17 cellular contexts compared by ENCODE assay signal in genomic region chr13:72144625-72145024, GRCh38.
A peak's percentile ranks its signal among the peaks of the same experiment; 100 is the strongest.
DNase-seq lines count a peak whose midpoint lies in the region; ATAC-seq, FAIRE-seq and TF ChIP-seq lines count a peak whose summit lies in the region.
"Had no signal": no experiment of that assay in that cellular context is flagged by ENCODE, and none has a peak within 500 bp of the region (broad histone marks: within the 10 kb centered on the region; RNA-seq: fewer than 3 reads in every experiment).

No MANE protein-coding gene starts in this region.

- H3K9me2 ChIP-seq in SK-N-SH: no peaks in the 10 kb centered on the region

- no peak for TF ChIP-seq EP300 in SK-N-SH (IDR thresholded peaks at IDR 0.05; ENCODE audit: borderline replicate concordance in 1 of 2, low read depth in 1 of 2, low read length in 1 of 2)

- no peak overlapping the region for H3K9ac ChIP-seq in SK-N-SH

- no peak for TF ChIP-seq RAD21 in SK-N-SH (IDR thresholded peaks at IDR 0.05; ENCODE audit: low read length)

- POLR2A ChIA-PET in SK-N-SH (lab: Yijun Ruan, JAX): no interaction called here

- no peak overlapping the region for H2AFZ ChIP-seq in SK-N-SH (ENCODE audit: low read depth)

- no peaks in the 10 kb centered on the region for H3K36me3 ChIP-seq in SK-N-SH (replicated peaks in 1 of 2; ENCODE audit: control insufficient read depth in 1 of 2, insufficient read depth in 2 of 2, low read length in 1 of 2)
- H3K36me3 ChIP-seq in bronchial epithelial cell (ENCODE audit: control insufficient read depth, insufficient read depth, low read length): no peaks in the 10 kb centered on the region

- H3K27ac ChIP-seq in SK-N-SH (ENCODE audit: low read depth in 2 of 2, low read length in 1 of 2): peak overlapping the region; percentile 29 to 66; a peak in 2 of 4 replicates
- H3K27ac ChIP-seq: 22Rv1 had no signal

- H3K9me3 ChIP-seq in SK-N-SH: no peaks in the 10 kb centered on the region

- no peaks in the 10 kb centered on the region for H3K27me3 ChIP-seq in SK-N-SH (ENCODE audit: insufficient read depth)
- no peaks in the 10 kb centered on the region for H3K27me3 ChIP-seq in bronchial epithelial cell (ENCODE audit: control insufficient read depth, insufficient read depth, low read length)

- FAIRE-seq in bronchial epithelial cell (lab: Jason Lieb, UNC): no peak
- FAIRE-seq: D721Med, GM12878 had no signal

- H3K4me1 ChIP-seq in SK-N-SH (ENCODE audit: control insufficient read depth in 1 of 2, insufficient read depth in 2 of 2, low read depth in 1 of 2, low read length in 1 of 2): peaks cover 0 to 14% of the 10 kb centered on the region in 2 experiments; a peak in 2 of 4 replicates

- TF ChIP-seq POLR2A in GM18505 (IDR thresholded peaks at IDR 0.05; ENCODE audit: borderline replicate concordance, extremely low read depth, insufficient read depth, insufficient read length): no peak

- DNase-seq in SK-N-SH: no peak
- peak; percentile 33 for DNase-seq in bronchial epithelial cell (ENCODE audit: low read depth)
- peak; percentile 33 for DNase-seq in iris pigment epithelial cell (ENCODE audit: low read depth)
- no peak for DNase-seq in GDM1 (lab: John Stamatoyannopoulos, UW)
- no peak for DNase-seq in stimulated activated CD4-positive, alpha-beta T cell treated with anti-CD3 and anti-CD28 coated beads, Interleukin-1b, Interleukin-23, amount 100 ng/mL, for 48 hours
- DNase-seq: CD8-positive, alpha-beta T cell; COR-L47; DMS153; DND-41; HCEC 1CT; HFFc6 had no signal

- H3K4me3 ChIP-seq in SK-N-SH (ENCODE audit: low read depth in 2 of 2, low read length in 1 of 2) (no peak overlapping the region), bronchial epithelial cell (ENCODE audit: low read depth, low read length) (no peak overlapping the region)
- H3K4me3 ChIP-seq: GM12878 had no signal

- CTCF ChIA-PET in SK-N-SH (lab: Yijun Ruan, JAX): no interaction called here

- TF ChIP-seq CTCF in SK-N-SH (IDR thresholded peaks at IDR 0.05) (no peak), bronchial epithelial cell (IDR thresholded peaks at IDR 0.05; ENCODE audit: insufficient read depth, low read length, severe bottlenecking) (no peak)

- peaks cover 21% of the 10 kb centered on the region for H3F3A ChIP-seq in SK-N-SH (replicated peaks; ENCODE audit: insufficient read depth)

- no peaks in the 10 kb centered on the region for H3K79me2 ChIP-seq in SK-N-SH (ENCODE audit: insufficient read depth)

- H4K20me1 ChIP-seq in SK-N-SH (ENCODE audit: insufficient read depth): no peaks in the 10 kb centered on the region

- no peak overlapping the region for H3K4me2 ChIP-seq in SK-N-SH

- ATAC-seq in SK-N-SH treated with all-trans-retinoic acid at 6 μM for 48 hours (no peak), GM18505 (IDR thresholded peaks at IDR 0.05; ENCODE audit: unreplicated experiment) (no peak), GM21447 (IDR thresholded peaks at IDR 0.05; ENCODE audit: unreplicated experiment) (no peak)
- ATAC-seq: CD8-positive, alpha-beta T cell; GM12878 had no signal

TF ChIP-seq in SK-N-SH, 30 proteins besides CTCF, POLR2A, EP300 and RAD21:
- no peak for TF ChIP-seq GABPA (IDR thresholded peaks at IDR 0.05; ENCODE audit: low read depth)
- no peak for TF ChIP-seq FOSL2 (IDR thresholded peaks at IDR 0.05; ENCODE audit: borderline replicate concordance, low read depth)
- no peak for TF ChIP-seq TAF1 (IDR thresholded peaks at IDR 0.05; ENCODE audit: borderline replicate concordance, low read depth, low read length)

TF ChIP-seq in SK-N-SH treated with all-trans-retinoic acid at 6 μM for 48 hours, 23 proteins besides CTCF, POLR2A, EP300 and RAD21 (continues in another document):
- no peak for TF ChIP-seq ZNF565 (CRISPR knock-in tag; conservative IDR thresholded peaks at IDR 0.05; ENCODE audit: low read depth)
- TF ChIP-seq TCF4 (CRISPR knock-in tag; IDR thresholded peaks at IDR 0.05; ENCODE audit: borderline replicate concordance): no peak
- no peak for TF ChIP-seq OSR1 (CRISPR knock-in tag; IDR thresholded peaks at IDR 0.05)
- no peak for TF ChIP-seq ZFP3 (CRISPR knock-in tag; IDR thresholded peaks at IDR 0.05)
- TF ChIP-seq POU6F1 (CRISPR knock-in tag; IDR thresholded peaks at IDR 0.05; ENCODE audit: borderline replicate concordance, low read depth): no peak
- no peak for TF ChIP-seq PATZ1 (CRISPR knock-in tag; IDR thresholded peaks at IDR 0.05; ENCODE audit: borderline replicate concordance)
- TF ChIP-seq ZFP30 (CRISPR knock-in tag; IDR thresholded peaks at IDR 0.05): no peak
- no peak for TF ChIP-seq CREB5 (CRISPR knock-in tag; IDR thresholded peaks at IDR 0.05; ENCODE audit: low read depth)
- no peak for TF ChIP-seq ARNTL (CRISPR knock-in tag; IDR thresholded peaks at IDR 0.05; ENCODE audit: borderline replicate concordance, low read depth)
- no peak for TF ChIP-seq TOX (CRISPR knock-in tag; IDR thresholded peaks at IDR 0.05; ENCODE audit: borderline replicate concordance)
- TF ChIP-seq ISL1 (CRISPR knock-in tag; IDR thresholded peaks at IDR 0.05): no peak
- TF ChIP-seq ESRRG (CRISPR knock-in tag; IDR thresholded peaks at IDR 0.05): no peak
- TF ChIP-seq CSDC2 (CRISPR knock-in tag; IDR thresholded peaks at IDR 0.05): no peak
- TF ChIP-seq SNAI2 (CRISPR knock-in tag; IDR thresholded peaks at IDR 0.05): no peak
- TF ChIP-seq GLIS3 (CRISPR knock-in tag; IDR thresholded peaks at IDR 0.05): no peak
- TF ChIP-seq, protein P1, sequence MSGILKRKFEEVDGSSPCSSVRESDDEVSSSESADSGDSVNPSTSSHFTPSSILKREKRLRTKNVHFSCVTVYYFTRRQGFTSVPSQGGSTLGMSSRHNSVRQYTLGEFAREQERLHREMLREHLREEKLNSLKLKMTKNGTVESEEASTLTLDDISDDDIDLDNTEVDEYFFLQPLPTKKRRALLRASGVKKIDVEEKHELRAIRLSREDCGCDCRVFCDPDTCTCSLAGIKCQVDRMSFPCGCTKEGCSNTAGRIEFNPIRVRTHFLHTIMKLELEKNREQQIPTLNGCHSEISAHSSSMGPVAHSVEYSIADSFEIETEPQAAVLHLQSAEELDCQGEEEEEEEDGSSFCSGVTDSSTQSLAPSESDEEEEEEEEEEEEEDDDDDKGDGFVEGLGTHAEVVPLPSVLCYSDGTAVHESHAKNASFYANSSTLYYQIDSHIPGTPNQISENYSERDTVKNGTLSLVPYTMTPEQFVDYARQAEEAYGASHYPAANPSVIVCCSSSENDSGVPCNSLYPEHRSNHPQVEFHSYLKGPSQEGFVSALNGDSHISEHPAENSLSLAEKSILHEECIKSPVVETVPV (CRISPR knock-in tag; IDR thresholded peaks at IDR 0.05): no peak
- no peak for TF ChIP-seq PPARA (CRISPR knock-in tag; IDR thresholded peaks at IDR 0.05; ENCODE audit: borderline replicate concordance)
- TF ChIP-seq ZNF70 (CRISPR knock-in tag; IDR thresholded peaks at IDR 0.05): no peak

Comparison
In these comparisons a context has a peak if more than half of its experiments do, and no peak if none do; other contexts are left out.
1. DNase-seq: peak in bronchial epithelial cell (single experiment) and iris pigment epithelial cell (single experiment); none in SK-N-SH (single experiment), GDM1 (single experiment) and stimulated activated CD4-positive, alpha-beta T cell treated with anti-CD3 and anti-CD28 coated beads, Interleukin-1b, Interleukin-23, amount 100 ng/mL, for 48 hours (single experiment).